ENCODE assay signal across 20 cellular contexts in genomic region chr20:24870876-24871275, GRCh38.
DNase-seq lines count a peak whose midpoint lies in the region; ATAC-seq and TF ChIP-seq lines count a peak whose summit lies in the region.
"Had no signal": no experiment of that assay in that cellular context is flagged by ENCODE, and none has a peak within 500 bp of the region (broad histone marks: within the 10 kb centered on the region; RNA-seq: fewer than 3 reads in every experiment).

No MANE protein-coding gene starts in this region.

- H3K27ac ChIP-seq in upper lobe of right lung, result no peak overlapping the region
- H3K27ac ChIP-seq: breast epithelium, epithelial cell of prostate, gastroesophageal sphincter, GM23248, testis had no signal

- no peaks in the 10 kb centered on the region for H3K36me3 ChIP-seq in upper lobe of right lung
- H3K36me3 ChIP-seq: breast epithelium, gastroesophageal sphincter had no signal

- peak; percentile 42 for ATAC-seq in GM19438 (IDR thresholded peaks at IDR 0.05; ENCODE audit: low read depth, unreplicated experiment)
- no peak for ATAC-seq in upper lobe of right lung
- ATAC-seq in HG02885 (IDR thresholded peaks at IDR 0.05; ENCODE audit: poor library complexity, unreplicated experiment), result no peak
- no peak for ATAC-seq in HG03025 (IDR thresholded peaks at IDR 0.05; ENCODE audit: low FRiP score, unreplicated experiment)
- ATAC-seq: activated T-cell treated with anti-CD3 and anti-CD28 coated beads, Interleukin-2, amount 50 U/mL, for 4 hours; gastroesophageal sphincter; left ventricle myocardium superior; Right ventricle myocardium inferior had no signal

- H3K9me3 ChIP-seq in upper lobe of right lung, result no peaks in the 10 kb centered on the region
- H3K9me3 ChIP-seq: testis had no signal

- intact Hi-C loops in upper lobe of right lung (cut with DNase I), result no loop called here

- no peaks in the 10 kb centered on the region for H3K4me1 ChIP-seq in upper lobe of right lung
- H3K4me1 ChIP-seq: breast epithelium, gastroesophageal sphincter had no signal

- TF ChIP-seq CTCF in upper lobe of right lung (IDR thresholded peaks at IDR 0.05), result no peak

- DNase-seq in M059J (ENCODE audit: low read depth), result peak; percentile 11
- DNase-seq in glomerular visceral epithelial cell (ENCODE audit: extremely low spot score), result peak; percentile 22
- peak; percentile 56 for DNase-seq in upper lobe of right lung
- DNase-seq in DMS114 treated with DMSO at 0.1 percent for 48 hours (lab: John Stamatoyannopoulos, UW; ENCODE audit: unreplicated experiment), result no peak
- DNase-seq: activated CD4-positive, alpha-beta T cell treated with anti-CD3 and anti-CD28 coated beads, Interleukin-2, amount 50 U/mL, for 48 hours; activated T-cell treated with anti-CD3 and anti-CD28 coated beads, Interleukin-2, amount 50 U/mL, for 4 hours; DMS153; GM23248; left ventricle myocardium superior; NCI-H1417 treated with DMSO at 0.1 percent for 48 hours; NCI-H345; testis had no signal

- H3K27me3 ChIP-seq in upper lobe of right lung, result no peaks in the 10 kb centered on the region
- H3K27me3 ChIP-seq: testis had no signal

- H3K4me3 ChIP-seq in upper lobe of right lung, result no peak overlapping the region
- H3K4me3 ChIP-seq: breast epithelium, gastroesophageal sphincter, GM23248, smooth muscle cell, testis had no signal
